ENCODE assay signal across 14 cellular contexts in genomic region chr1:25697426-25698220, GRCh38.
A peak's percentile ranks its signal among the peaks of the same experiment; 100 is the strongest.
DNase-seq lines count a peak whose midpoint lies in the region; ATAC-seq and TF ChIP-seq lines count a peak whose summit lies in the region.
"Had no signal": no experiment of that assay in that cellular context is flagged by ENCODE, and none has a peak within 500 bp of the region (broad histone marks: within the 10 kb centered on the region; RNA-seq: fewer than 3 reads in every experiment).

No MANE protein-coding gene starts in this region.

- H3K4me3 ChIP-seq in WERI-Rb-1 (ENCODE audit: low read depth, low read length) (no peak overlapping the region), thoracic aorta (no peak overlapping the region)

- peaks cover 18% of the 10 kb centered on the region for H3K4me1 Mint-ChIP-seq in activated naive CD8-positive, alpha-beta T cell treated with anti-CD3 and anti-CD28 coated beads, Interleukin-2, amount 10 ng/mL, durations not matched to agents 7 days and 5 days
- peaks cover 39% of the 10 kb centered on the region for H3K4me1 Mint-ChIP-seq in activated naive CD8-positive, alpha-beta T cell treated with anti-CD3 and anti-CD28 coated beads for 36 hours
- H3K4me1 Mint-ChIP-seq: B cell had no signal

- no peak for DNase-seq in activated naive CD8-positive, alpha-beta T cell treated with anti-CD3 and anti-CD28 coated beads, Interleukin-2, amount 10 ng/mL, durations not matched to agents 7 days and 5 days
- no peak for DNase-seq in activated naive CD8-positive, alpha-beta T cell treated with anti-CD3 and anti-CD28 coated beads for 36 hours
- DNase-seq in WERI-Rb-1 (no peak), fibroblast of gingiva (ENCODE audit: low read depth) (peak; percentile 24), thoracic aorta (ENCODE audit: low spot score) (no peak), iPS-NIHi7 (ENCODE audit: extremely low spot score) (no peak), ecto neural progenitor cell (ENCODE audit: low spot score) (no peak), inferior parietal cortex (ENCODE audit: extremely low spot score) (no peak)
- DNase-seq: hippocampal formation, midbrain, NCI-H1092, NCI-H524 treated with DMSO at 0.1 percent for 48 hours, RPMI8226 had no signal

- H3K27ac ChIP-seq in WERI-Rb-1, result no peak overlapping the region
- peak overlapping the region; percentile 69 to 73 for H3K27ac ChIP-seq in thoracic aorta

- no peak overlapping the region for H3K4me3 Mint-ChIP-seq in activated naive CD8-positive, alpha-beta T cell treated with anti-CD3 and anti-CD28 coated beads, Interleukin-2, amount 10 ng/mL, durations not matched to agents 7 days and 5 days
- no peak overlapping the region for H3K4me3 Mint-ChIP-seq in activated naive CD8-positive, alpha-beta T cell treated with anti-CD3 and anti-CD28 coated beads for 36 hours
- H3K4me3 Mint-ChIP-seq: B cell had no signal

- H3K27me3 Mint-ChIP-seq in activated naive CD8-positive, alpha-beta T cell treated with anti-CD3 and anti-CD28 coated beads, Interleukin-2, amount 10 ng/mL, durations not matched to agents 7 days and 5 days, result no peaks in the 10 kb centered on the region
- no peaks in the 10 kb centered on the region for H3K27me3 Mint-ChIP-seq in activated naive CD8-positive, alpha-beta T cell treated with anti-CD3 and anti-CD28 coated beads for 36 hours

- peaks cover 56 to 90% of the 10 kb centered on the region in 2 donors for H3K4me1 ChIP-seq in thoracic aorta (ENCODE audit: control insufficient read depth in 1 of 2, low read depth in 2 of 2)

- no peaks in the 10 kb centered on the region for H3K27me3 ChIP-seq in WERI-Rb-1 (ENCODE audit: insufficient read depth, low read depth, severe bottlenecking)
- H3K27me3 ChIP-seq in thoracic aorta (replicated peaks; ENCODE audit: insufficient read depth), result no peaks in the 10 kb centered on the region

- no peaks in the 10 kb centered on the region for H3K9me3 Mint-ChIP-seq in activated naive CD8-positive, alpha-beta T cell treated with anti-CD3 and anti-CD28 coated beads, Interleukin-2, amount 10 ng/mL, durations not matched to agents 7 days and 5 days
- H3K9me3 Mint-ChIP-seq in activated naive CD8-positive, alpha-beta T cell treated with anti-CD3 and anti-CD28 coated beads for 36 hours, result no peaks in the 10 kb centered on the region

- peak; percentile 90 for ATAC-seq in activated naive CD8-positive, alpha-beta T cell treated with anti-CD3 and anti-CD28 coated beads, Interleukin-2, amount 10 ng/mL, durations not matched to agents 7 days and 5 days (ENCODE audit: low read depth)
- no peak for ATAC-seq in thoracic aorta (ENCODE audit: insufficient number of reproducible peaks, low FRiP score, low read depth)

- no peak overlapping the region for H3K27ac Mint-ChIP-seq in activated naive CD8-positive, alpha-beta T cell treated with anti-CD3 and anti-CD28 coated beads, Interleukin-2, amount 10 ng/mL, durations not matched to agents 7 days and 5 days
- no peak overlapping the region for H3K27ac Mint-ChIP-seq in activated naive CD8-positive, alpha-beta T cell treated with anti-CD3 and anti-CD28 coated beads for 36 hours
- H3K27ac Mint-ChIP-seq: B cell had no signal

- H3K36me3 Mint-ChIP-seq in activated naive CD8-positive, alpha-beta T cell treated with anti-CD3 and anti-CD28 coated beads, Interleukin-2, amount 10 ng/mL, durations not matched to agents 7 days and 5 days, result peaks cover 4% of the 10 kb centered on the region
- peaks cover 1% of the 10 kb centered on the region for H3K36me3 Mint-ChIP-seq in activated naive CD8-positive, alpha-beta T cell treated with anti-CD3 and anti-CD28 coated beads for 36 hours

- H3K36me3 ChIP-seq in WERI-Rb-1, result no peaks in the 10 kb centered on the region
- no peaks in the 10 kb centered on the region for H3K36me3 ChIP-seq in thoracic aorta

- H3K9me3 ChIP-seq in WERI-Rb-1 (ENCODE audit: severe bottlenecking), result no peaks in the 10 kb centered on the region
- H3K9me3 ChIP-seq in thoracic aorta, result no peaks in the 10 kb centered on the region

- TF ChIP-seq CTCF in WERI-Rb-1 (IDR thresholded peaks at IDR 0.05; ENCODE audit: low read depth, low read length) (0 out of 2 replicates have a peak, but pooled peaks have one; percentile 0), thoracic aorta (IDR thresholded peaks at IDR 0.05) (peak; percentile 29)

- POLR2A ChIA-PET in activated naive CD8-positive, alpha-beta T cell treated with anti-CD3 and anti-CD28 coated beads, Interleukin-2, amount 10 ng/mL, durations not matched to agents 7 days and 5 days (lab: Charles Lee), result no interaction called here
